25 cellular contexts compared by ENCODE assay signal in the genomic region with DNA sequence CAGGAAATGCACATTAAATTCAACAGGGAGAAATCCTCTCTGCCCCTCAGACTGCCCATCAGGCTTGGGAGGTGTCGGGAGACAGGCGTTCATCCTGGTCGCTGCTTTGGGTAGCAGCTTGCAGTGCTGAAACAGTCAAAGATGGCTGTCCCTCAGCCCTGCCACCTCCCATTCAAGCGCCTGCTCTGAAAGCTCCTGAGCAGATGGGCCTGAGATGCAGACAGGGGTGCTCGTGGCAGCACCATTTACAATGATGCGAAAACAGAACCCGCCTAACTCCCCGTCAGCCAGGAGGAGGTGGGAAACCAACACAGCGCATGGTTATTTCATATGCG. TPM values are rescaled to one million over a fixed set of nuclear protein-coding genes. Genes with fewer than 3 reads are reported as not detected.
"Had no signal": no experiment of that assay in that cellular context is flagged by ENCODE, and none has a peak within 500 bp of the region (broad histone marks: within the 10 kb centered on the region; RNA-seq: fewer than 3 reads in every experiment).

No MANE protein-coding gene starts in this region.

- DNase-seq: activated B cell treated with CpG ODN at 0.5 μM for 24 hours; activated CD4-positive, alpha-beta T cell treated with anti-CD3 and anti-CD28 coated beads for 36 hours; activated CD4-positive, alpha-beta T cell treated with anti-CD3 and anti-CD28 coated beads, Interleukin-2, amount 50 U/mL, for 4 hours; activated naive CD4-positive, alpha-beta T cell treated with anti-CD3 and anti-CD28 coated beads, Interleukin-2, amount 10 ng/mL, durations not matched to agents 7 days and 5 days; activated T-cell treated with anti-CD3 and anti-CD28 coated beads for 4 hours; amygdala; body of pancreas; effector memory CD8-positive, alpha-beta T cell; glutamatergic neuron; hypothalamus; left ventricle myocardium superior; mammary epithelial cell; pancreas; right cardiac atrium; stimulated activated CD4-positive, alpha-beta T cell treated with anti-CD3 and anti-CD28 coated beads, Interleukin-2, amount 100 ng/mL, for 24 hours; T1000 had no signal

- H3K4me3 Mint-ChIP-seq: activated B cell treated with CpG ODN at 0.5 μM for 24 hours; activated CD4-positive, alpha-beta T cell treated with anti-CD3 and anti-CD28 coated beads for 36 hours; activated naive CD4-positive, alpha-beta T cell treated with anti-CD3 and anti-CD28 coated beads, Interleukin-2, amount 10 ng/mL, durations not matched to agents 7 days and 5 days; effector memory CD8-positive, alpha-beta T cell; nephron; stimulated activated memory B cell treated with anti-CD40 and anti-IgM and Interleukin-4, amounts not matched to agents 10 μg/mL and 1 μg/mL and 100 μg/mL, for 72 hours; T-helper 1 cell treated with Interleukin-12 subunit alpha and Interleukin-12 subunit beta and Interleukin-4 antibody, amounts not matched to agents 30 μg/mL and 1 μg/mL, for 36 hours had no signal

- H3K4me1 ChIP-seq: pancreas had no signal

- H3K9me3 ChIP-seq: body of pancreas, esophagus muscularis mucosa, neutrophil, pancreas, stomach had no signal

- H3K27ac ChIP-seq: body of pancreas, cardiac muscle cell, esophagus muscularis mucosa, neutrophil, pancreas, skin epidermis, stomach had no signal

- H3K27ac Mint-ChIP-seq: activated B cell treated with CpG ODN at 0.5 μM for 24 hours; activated CD4-positive, alpha-beta T cell treated with anti-CD3 and anti-CD28 coated beads for 36 hours; activated naive CD4-positive, alpha-beta T cell treated with anti-CD3 and anti-CD28 coated beads, Interleukin-2, amount 10 ng/mL, durations not matched to agents 7 days and 5 days; effector memory CD8-positive, alpha-beta T cell; nephron; stimulated activated memory B cell treated with anti-CD40 and anti-IgM and Interleukin-4, amounts not matched to agents 10 μg/mL and 1 μg/mL and 100 μg/mL, for 72 hours; T-helper 1 cell treated with Interleukin-12 subunit alpha and Interleukin-12 subunit beta and Interleukin-4 antibody, amounts not matched to agents 30 μg/mL and 1 μg/mL, for 36 hours had no signal

- H3K9me3 Mint-ChIP-seq: activated B cell treated with CpG ODN at 0.5 μM for 24 hours; activated naive CD4-positive, alpha-beta T cell treated with anti-CD3 and anti-CD28 coated beads, Interleukin-2, amount 10 ng/mL, durations not matched to agents 7 days and 5 days; effector memory CD8-positive, alpha-beta T cell; nephron; stimulated activated memory B cell treated with anti-CD40 and anti-IgM and Interleukin-4, amounts not matched to agents 10 μg/mL and 1 μg/mL and 100 μg/mL, for 72 hours; T-helper 1 cell treated with Interleukin-12 subunit alpha and Interleukin-12 subunit beta and Interleukin-4 antibody, amounts not matched to agents 30 μg/mL and 1 μg/mL, for 36 hours had no signal

- H3K4me3 ChIP-seq: body of pancreas, cardiac muscle cell, esophagus muscularis mucosa, pancreas, skin epidermis, stomach had no signal

- H3K27me3 ChIP-seq: body of pancreas, cardiac muscle cell, esophagus muscularis mucosa, pancreas had no signal

- H3K36me3 Mint-ChIP-seq: activated naive CD4-positive, alpha-beta T cell treated with anti-CD3 and anti-CD28 coated beads, Interleukin-2, amount 10 ng/mL, durations not matched to agents 7 days and 5 days; stimulated activated memory B cell treated with anti-CD40 and anti-IgM and Interleukin-4, amounts not matched to agents 10 μg/mL and 1 μg/mL and 100 μg/mL, for 72 hours had no signal

- H3K4me1 Mint-ChIP-seq: activated naive CD4-positive, alpha-beta T cell treated with anti-CD3 and anti-CD28 coated beads, Interleukin-2, amount 10 ng/mL, durations not matched to agents 7 days and 5 days had no signal

- H3K36me3 ChIP-seq: cardiac muscle cell, esophagus muscularis mucosa, neutrophil, pancreas, stomach had no signal

RNA-seq across cellular contexts. Expression of a gene that starts 3.6 kb away (rescaled TPM):
- total RNA-seq: endothelial cell of umbilical vein had no signal
